In the genomic region with DNA sequence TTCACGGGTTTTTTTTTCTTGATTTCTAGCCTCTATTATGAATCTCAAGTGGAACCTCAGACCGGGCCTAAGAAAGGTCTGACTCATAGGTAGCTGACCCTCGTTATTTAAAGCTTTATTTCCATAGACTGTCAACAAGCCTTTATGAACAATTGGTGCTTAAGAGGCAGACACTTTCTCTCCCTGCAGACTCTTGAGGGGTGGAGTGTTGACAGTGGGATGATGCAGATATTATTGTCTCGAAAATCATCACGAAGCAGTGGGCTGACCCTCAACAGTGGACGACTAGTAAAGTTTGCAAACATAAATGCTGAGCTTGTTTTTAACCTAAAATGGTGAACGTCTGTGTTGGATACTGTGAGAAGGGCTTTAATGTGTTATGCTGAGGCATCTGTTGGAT, we compare ENCODE assay signal across 1 cellular context.
TF ChIP-seq lines count a peak whose summit lies in the region.

No MANE protein-coding gene starts in this region.

TF ChIP-seq in GM23338, 12 proteins besides CTCF, POLR2A, EP300 and RAD21 (continued from another document):
- TF ChIP-seq, protein P1, sequence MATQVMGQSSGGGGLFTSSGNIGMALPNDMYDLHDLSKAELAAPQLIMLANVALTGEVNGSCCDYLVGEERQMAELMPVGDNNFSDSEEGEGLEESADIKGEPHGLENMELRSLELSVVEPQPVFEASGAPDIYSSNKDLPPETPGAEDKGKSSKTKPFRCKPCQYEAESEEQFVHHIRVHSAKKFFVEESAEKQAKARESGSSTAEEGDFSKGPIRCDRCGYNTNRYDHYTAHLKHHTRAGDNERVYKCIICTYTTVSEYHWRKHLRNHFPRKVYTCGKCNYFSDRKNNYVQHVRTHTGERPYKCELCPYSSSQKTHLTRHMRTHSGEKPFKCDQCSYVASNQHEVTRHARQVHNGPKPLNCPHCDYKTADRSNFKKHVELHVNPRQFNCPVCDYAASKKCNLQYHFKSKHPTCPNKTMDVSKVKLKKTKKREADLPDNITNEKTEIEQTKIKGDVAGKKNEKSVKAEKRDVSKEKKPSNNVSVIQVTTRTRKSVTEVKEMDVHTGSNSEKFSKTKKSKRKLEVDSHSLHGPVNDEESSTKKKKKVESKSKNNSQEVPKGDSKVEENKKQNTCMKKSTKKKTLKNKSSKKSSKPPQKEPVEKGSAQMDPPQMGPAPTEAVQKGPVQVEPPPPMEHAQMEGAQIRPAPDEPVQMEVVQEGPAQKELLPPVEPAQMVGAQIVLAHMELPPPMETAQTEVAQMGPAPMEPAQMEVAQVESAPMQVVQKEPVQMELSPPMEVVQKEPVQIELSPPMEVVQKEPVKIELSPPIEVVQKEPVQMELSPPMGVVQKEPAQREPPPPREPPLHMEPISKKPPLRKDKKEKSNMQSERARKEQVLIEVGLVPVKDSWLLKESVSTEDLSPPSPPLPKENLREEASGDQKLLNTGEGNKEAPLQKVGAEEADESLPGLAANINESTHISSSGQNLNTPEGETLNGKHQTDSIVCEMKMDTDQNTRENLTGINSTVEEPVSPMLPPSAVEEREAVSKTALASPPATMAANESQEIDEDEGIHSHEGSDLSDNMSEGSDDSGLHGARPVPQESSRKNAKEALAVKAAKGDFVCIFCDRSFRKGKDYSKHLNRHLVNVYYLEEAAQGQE (IDR thresholded peaks at IDR 0.05; ENCODE audit: unreplicated experiment) = no peak
- TF ChIP-seq STAT1 (IDR thresholded peaks at IDR 0.05; ENCODE audit: unreplicated experiment) = no peak
- no peak for TF ChIP-seq NANOG (IDR thresholded peaks at IDR 0.05; ENCODE audit: borderline replicate concordance)
- TF ChIP-seq, protein P2, sequence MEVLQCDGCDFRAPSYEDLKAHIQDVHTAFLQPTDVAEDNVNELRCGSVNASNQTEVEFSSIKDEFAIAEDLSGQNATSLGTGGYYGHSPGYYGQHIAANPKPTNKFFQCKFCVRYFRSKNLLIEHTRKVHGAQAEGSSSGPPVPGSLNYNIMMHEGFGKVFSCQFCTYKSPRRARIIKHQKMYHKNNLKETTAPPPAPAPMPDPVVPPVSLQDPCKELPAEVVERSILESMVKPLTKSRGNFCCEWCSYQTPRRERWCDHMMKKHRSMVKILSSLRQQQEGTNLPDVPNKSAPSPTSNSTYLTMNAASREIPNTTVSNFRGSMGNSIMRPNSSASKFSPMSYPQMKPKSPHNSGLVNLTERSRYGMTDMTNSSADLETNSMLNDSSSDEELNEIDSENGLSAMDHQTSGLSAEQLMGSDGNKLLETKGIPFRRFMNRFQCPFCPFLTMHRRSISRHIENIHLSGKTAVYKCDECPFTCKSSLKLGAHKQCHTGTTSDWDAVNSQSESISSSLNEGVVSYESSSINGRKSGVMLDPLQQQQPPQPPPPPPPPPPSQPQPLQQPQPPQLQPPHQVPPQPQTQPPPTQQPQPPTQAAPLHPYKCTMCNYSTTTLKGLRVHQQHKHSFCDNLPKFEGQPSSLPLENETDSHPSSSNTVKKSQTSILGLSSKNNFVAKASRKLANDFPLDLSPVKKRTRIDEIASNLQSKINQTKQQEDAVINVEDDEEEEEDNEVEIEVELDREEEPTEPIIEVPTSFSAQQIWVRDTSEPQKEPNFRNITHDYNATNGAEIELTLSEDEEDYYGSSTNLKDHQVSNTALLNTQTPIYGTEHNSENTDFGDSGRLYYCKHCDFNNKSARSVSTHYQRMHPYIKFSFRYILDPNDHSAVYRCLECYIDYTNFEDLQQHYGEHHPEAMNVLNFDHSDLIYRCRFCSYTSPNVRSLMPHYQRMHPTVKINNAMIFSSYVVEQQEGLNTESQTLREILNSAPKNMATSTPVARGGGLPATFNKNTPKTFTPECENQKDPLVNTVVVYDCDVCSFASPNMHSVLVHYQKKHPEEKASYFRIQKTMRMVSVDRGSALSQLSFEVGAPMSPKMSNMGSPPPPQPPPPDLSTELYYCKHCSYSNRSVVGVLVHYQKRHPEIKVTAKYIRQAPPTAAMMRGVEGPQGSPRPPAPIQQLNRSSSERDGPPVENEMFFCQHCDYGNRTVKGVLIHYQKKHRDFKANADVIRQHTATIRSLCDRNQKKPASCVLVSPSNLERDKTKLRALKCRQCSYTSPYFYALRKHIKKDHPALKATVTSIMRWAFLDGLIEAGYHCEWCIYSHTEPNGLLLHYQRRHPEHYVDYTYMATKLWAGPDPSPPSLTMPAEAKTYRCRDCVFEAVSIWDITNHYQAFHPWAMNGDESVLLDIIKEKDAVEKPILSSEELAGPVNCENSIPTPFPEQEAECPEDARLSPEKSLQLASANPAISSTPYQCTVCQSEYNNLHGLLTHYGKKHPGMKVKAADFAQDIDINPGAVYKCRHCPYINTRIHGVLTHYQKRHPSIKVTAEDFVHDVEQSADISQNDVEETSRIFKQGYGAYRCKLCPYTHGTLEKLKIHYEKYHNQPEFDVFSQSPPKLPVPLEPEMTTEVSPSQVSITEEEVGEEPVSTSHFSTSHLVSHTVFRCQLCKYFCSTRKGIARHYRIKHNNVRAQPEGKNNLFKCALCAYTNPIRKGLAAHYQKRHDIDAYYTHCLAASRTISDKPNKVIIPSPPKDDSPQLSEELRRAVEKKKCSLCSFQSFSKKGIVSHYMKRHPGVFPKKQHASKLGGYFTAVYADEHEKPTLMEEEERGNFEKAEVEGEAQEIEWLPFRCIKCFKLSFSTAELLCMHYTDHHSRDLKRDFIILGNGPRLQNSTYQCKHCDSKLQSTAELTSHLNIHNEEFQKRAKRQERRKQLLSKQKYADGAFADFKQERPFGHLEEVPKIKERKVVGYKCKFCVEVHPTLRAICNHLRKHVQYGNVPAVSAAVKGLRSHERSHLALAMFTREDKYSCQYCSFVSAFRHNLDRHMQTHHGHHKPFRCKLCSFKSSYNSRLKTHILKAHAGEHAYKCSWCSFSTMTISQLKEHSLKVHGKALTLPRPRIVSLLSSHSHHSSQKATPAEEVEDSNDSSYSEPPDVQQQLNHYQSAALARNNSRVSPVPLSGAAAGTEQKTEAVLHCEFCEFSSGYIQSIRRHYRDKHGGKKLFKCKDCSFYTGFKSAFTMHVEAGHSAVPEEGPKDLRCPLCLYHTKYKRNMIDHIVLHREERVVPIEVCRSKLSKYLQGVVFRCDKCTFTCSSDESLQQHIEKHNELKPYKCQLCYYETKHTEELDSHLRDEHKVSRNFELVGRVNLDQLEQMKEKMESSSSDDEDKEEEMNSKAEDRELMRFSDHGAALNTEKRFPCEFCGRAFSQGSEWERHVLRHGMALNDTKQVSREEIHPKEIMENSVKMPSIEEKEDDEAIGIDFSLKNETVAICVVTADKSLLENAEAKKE (CRISPR knock-in tag; IDR thresholded peaks at IDR 0.05) = no peak
- TF ChIP-seq ZNF331 (CRISPR knock-in tag; IDR thresholded peaks at IDR 0.05; ENCODE audit: low read depth) = no peak
- no peak for TF ChIP-seq CREB1 (CRISPR knock-in tag; IDR thresholded peaks at IDR 0.05; ENCODE audit: low read depth)
- no peak for TF ChIP-seq EZH2 (IDR thresholded peaks at IDR 0.05; ENCODE audit: low read depth, unreplicated experiment)
TF ChIP-seq in GM23338: peak in this region for 0.
